27 cellular contexts compared by ENCODE assay signal in genomic region chrX:57451426-57452020, GRCh38.
"Had no signal": no experiment of that assay in that cellular context is flagged by ENCODE, and none has a peak within 500 bp of the region (broad histone marks: within the 10 kb centered on the region; RNA-seq: fewer than 3 reads in every experiment).

No MANE protein-coding gene starts in this region.

- H3K27me3 Mint-ChIP-seq: naive thymus-derived CD4-positive, alpha-beta T cell; progenitor cell of endocrine pancreas had no signal

- H3K36me3 ChIP-seq: esophagus muscularis mucosa, left lung, right atrium auricular region, stomach, thyroid gland, vagina had no signal

- H3K27ac ChIP-seq: esophagus muscularis mucosa, left lung, neural progenitor cell, parathyroid adenoma, right atrium auricular region, stomach, thyroid gland, vagina had no signal

- H3K27ac Mint-ChIP-seq: endodermal cell; naive thymus-derived CD4-positive, alpha-beta T cell; nephron; neural progenitor cell; progenitor cell of endocrine pancreas; stimulated activated effector memory CD8-positive, alpha-beta T cell treated with anti-CD3 and anti-CD28 coated beads, Interleukin-12 subunit alpha, Interleukin-12 subunit beta, amount 100 ng/mL, for 72 hours had no signal

- ATAC-seq: left lung; naive thymus-derived CD4-positive, alpha-beta T cell; sciatic nerve; stimulated activated effector memory CD8-positive, alpha-beta T cell treated with anti-CD3 and anti-CD28 coated beads, Interleukin-12 subunit alpha, Interleukin-12 subunit beta, amount 100 ng/mL, for 72 hours had no signal

- H3K4me3 ChIP-seq: esophagus muscularis mucosa, left lung, neural progenitor cell, right atrium auricular region, smooth muscle cell, stomach, thyroid gland, vagina had no signal

- H3K4me1 Mint-ChIP-seq: endodermal cell; nephron; neural progenitor cell; stimulated activated effector memory CD8-positive, alpha-beta T cell treated with anti-CD3 and anti-CD28 coated beads, Interleukin-12 subunit alpha, Interleukin-12 subunit beta, amount 100 ng/mL, for 72 hours had no signal

- H3K4me1 ChIP-seq: esophagus muscularis mucosa, left lung, neural progenitor cell, parathyroid adenoma, right atrium auricular region, stomach, thyroid gland, vagina had no signal

- FAIRE-seq: kidney had no signal

- H3K4me2 ChIP-seq: neural progenitor cell, smooth muscle cell had no signal

- H2AFZ ChIP-seq: neural progenitor cell, parathyroid adenoma had no signal

- H3K36me3 Mint-ChIP-seq: neural progenitor cell; stimulated activated effector memory CD8-positive, alpha-beta T cell treated with anti-CD3 and anti-CD28 coated beads, Interleukin-12 subunit alpha, Interleukin-12 subunit beta, amount 100 ng/mL, for 72 hours had no signal

- DNase-seq: cortex of kidney; effector CD8-positive, alpha-beta T cell; endodermal cell; foreskin melanocyte; kidney; left lung; mammary epithelial cell; mesendoderm; midbrain; naive thymus-derived CD4-positive, alpha-beta T cell; stimulated activated CD4-positive, alpha-beta T cell treated with anti-CD3 and anti-CD28 coated beads, Interleukin-12 subunit alpha, Interleukin-12 subunit beta, amount 100 ng/mL, for 4 hours; stimulated activated CD4-positive, alpha-beta T cell treated with anti-CD3 and anti-CD28 coated beads, Interleukin-1b, Interleukin-23, amount 100 ng/mL, for 48 hours; stimulated activated CD4-positive, alpha-beta T cell treated with anti-CD3 and anti-CD28 coated beads, Interleukin-4, amount 100 ng/mL, for 1 hour; stimulated activated naive CD4-positive, alpha-beta T cell treated with Interleukin-2 at 50 U/mL for 16 hours; stomach; thyroid gland; trophoblast cell had no signal

- H3K9ac ChIP-seq: neural progenitor cell, parathyroid adenoma had no signal

- H3K9me3 Mint-ChIP-seq: stimulated activated effector memory CD8-positive, alpha-beta T cell treated with anti-CD3 and anti-CD28 coated beads, Interleukin-12 subunit alpha, Interleukin-12 subunit beta, amount 100 ng/mL, for 72 hours had no signal

- H3K9me3 ChIP-seq: esophagus muscularis mucosa, left lung, thyroid gland, vagina had no signal

- H3K4me3 Mint-ChIP-seq: endodermal cell; naive thymus-derived CD4-positive, alpha-beta T cell; nephron; neural progenitor cell; stimulated activated effector memory CD8-positive, alpha-beta T cell treated with anti-CD3 and anti-CD28 coated beads, Interleukin-12 subunit alpha, Interleukin-12 subunit beta, amount 100 ng/mL, for 72 hours had no signal

- H3K27me3 ChIP-seq: esophagus muscularis mucosa, left lung, neural progenitor cell, right atrium auricular region, stomach, thyroid gland, vagina had no signal

- H3K79me2 ChIP-seq: parathyroid adenoma had no signal
